ENCODE assay signal across 1 cellular context in the genomic region with DNA sequence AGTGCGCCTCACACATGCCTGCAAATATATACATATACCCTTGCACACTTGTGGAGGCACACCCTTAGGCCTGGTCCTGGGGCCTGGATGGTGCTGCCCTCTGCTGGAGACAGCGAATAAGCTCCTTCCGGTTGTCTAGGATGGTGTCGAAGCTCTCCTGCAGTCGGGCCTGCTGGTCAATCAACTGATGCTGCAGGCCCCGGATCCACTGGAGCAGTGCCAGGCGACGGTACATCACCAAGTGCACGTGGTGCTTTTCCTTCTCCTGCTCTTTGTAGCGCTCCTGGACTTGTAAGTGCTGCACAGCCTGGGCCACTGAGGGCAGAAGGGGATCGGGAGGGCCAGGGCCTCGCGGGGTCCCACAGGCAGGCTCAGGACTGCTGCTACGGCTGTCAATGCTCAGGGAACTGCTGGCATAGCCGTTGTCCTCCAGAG.
TF ChIP-seq lines count a peak whose summit lies in the region.

No MANE protein-coding gene starts in this region.

TF ChIP-seq in K562, 482 proteins besides CTCF, POLR2A, EP300 and RAD21 (continued from another document and continues in another):
- TF ChIP-seq, protein P1, sequence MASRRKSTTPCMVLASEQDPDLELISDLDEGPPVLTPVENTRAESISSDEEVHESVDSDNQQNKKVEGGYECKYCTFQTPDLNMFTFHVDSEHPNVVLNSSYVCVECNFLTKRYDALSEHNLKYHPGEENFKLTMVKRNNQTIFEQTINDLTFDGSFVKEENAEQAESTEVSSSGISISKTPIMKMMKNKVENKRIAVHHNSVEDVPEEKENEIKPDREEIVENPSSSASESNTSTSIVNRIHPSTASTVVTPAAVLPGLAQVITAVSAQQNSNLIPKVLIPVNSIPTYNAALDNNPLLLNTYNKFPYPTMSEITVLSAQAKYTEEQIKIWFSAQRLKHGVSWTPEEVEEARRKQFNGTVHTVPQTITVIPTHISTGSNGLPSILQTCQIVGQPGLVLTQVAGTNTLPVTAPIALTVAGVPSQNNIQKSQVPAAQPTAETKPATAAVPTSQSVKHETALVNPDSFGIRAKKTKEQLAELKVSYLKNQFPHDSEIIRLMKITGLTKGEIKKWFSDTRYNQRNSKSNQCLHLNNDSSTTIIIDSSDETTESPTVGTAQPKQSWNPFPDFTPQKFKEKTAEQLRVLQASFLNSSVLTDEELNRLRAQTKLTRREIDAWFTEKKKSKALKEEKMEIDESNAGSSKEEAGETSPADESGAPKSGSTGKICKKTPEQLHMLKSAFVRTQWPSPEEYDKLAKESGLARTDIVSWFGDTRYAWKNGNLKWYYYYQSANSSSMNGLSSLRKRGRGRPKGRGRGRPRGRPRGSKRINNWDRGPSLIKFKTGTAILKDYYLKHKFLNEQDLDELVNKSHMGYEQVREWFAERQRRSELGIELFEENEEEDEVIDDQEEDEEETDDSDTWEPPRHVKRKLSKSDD (conservative IDR thresholded peaks at IDR 0.05; ENCODE audit: low read length): no peak
- TF ChIP-seq SRSF3 (IDR thresholded peaks at IDR 0.05; ENCODE audit: insufficient read depth, low read length): no peak
- TF ChIP-seq MAZ (CRISPR knock-in tag; conservative IDR thresholded peaks at IDR 0.05 in 1 of 2, IDR thresholded peaks at IDR 0.05 in 1 of 2): 0 out of 4 replicates have a peak, but pooled peaks of 1 of the 2 experiments have one; percentile 31
- TF ChIP-seq, protein P2, sequence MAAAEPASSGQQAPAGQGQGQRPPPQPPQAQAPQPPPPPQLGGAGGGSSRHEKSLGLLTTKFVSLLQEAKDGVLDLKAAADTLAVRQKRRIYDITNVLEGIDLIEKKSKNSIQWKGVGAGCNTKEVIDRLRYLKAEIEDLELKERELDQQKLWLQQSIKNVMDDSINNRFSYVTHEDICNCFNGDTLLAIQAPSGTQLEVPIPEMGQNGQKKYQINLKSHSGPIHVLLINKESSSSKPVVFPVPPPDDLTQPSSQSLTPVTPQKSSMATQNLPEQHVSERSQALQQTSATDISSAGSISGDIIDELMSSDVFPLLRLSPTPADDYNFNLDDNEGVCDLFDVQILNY (CRISPR knock-in tag; IDR thresholded peaks at IDR 0.05): no peak
- TF ChIP-seq ZEB2 (IDR thresholded peaks at IDR 0.05): no peak
- TF ChIP-seq, protein P3, sequence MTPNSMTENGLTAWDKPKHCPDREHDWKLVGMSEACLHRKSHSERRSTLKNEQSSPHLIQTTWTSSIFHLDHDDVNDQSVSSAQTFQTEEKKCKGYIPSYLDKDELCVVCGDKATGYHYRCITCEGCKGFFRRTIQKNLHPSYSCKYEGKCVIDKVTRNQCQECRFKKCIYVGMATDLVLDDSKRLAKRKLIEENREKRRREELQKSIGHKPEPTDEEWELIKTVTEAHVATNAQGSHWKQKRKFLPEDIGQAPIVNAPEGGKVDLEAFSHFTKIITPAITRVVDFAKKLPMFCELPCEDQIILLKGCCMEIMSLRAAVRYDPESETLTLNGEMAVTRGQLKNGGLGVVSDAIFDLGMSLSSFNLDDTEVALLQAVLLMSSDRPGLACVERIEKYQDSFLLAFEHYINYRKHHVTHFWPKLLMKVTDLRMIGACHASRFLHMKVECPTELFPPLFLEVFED (CRISPR knock-in tag; conservative IDR thresholded peaks at IDR 0.05): no peak
- TF ChIP-seq, protein P4, sequence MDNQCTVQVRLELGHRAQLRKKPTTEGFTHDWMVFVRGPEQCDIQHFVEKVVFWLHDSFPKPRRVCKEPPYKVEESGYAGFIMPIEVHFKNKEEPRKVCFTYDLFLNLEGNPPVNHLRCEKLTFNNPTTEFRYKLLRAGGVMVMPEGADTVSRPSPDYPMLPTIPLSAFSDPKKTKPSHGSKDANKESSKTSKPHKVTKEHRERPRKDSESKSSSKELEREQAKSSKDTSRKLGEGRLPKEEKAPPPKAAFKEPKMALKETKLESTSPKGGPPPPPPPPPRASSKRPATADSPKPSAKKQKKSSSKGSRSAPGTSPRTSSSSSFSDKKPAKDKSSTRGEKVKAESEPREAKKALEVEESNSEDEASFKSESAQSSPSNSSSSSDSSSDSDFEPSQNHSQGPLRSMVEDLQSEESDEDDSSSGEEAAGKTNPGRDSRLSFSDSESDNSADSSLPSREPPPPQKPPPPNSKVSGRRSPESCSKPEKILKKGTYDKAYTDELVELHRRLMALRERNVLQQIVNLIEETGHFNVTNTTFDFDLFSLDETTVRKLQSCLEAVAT (IDR thresholded peaks at IDR 0.05): no peak
- TF ChIP-seq NFXL1 (CRISPR knock-in tag; IDR thresholded peaks at IDR 0.05): no peak
- no peak for TF ChIP-seq NCOA6 (IDR thresholded peaks at IDR 0.05)
- no peak for TF ChIP-seq ZNF695 (CRISPR knock-in tag; IDR thresholded peaks at IDR 0.05)
- no peak for TF ChIP-seq NUFIP1 (IDR thresholded peaks at IDR 0.05; ENCODE audit: partially characterized antibody)
- TF ChIP-seq ZNF57 (CRISPR knock-in tag; IDR thresholded peaks at IDR 0.05): no peak
- no peak for TF ChIP-seq GATAD2B (IDR thresholded peaks at IDR 0.05; ENCODE audit: borderline replicate concordance)
- TF ChIP-seq ZNF324 (CRISPR knock-in tag; IDR thresholded peaks at IDR 0.05): 0 out of 2 replicates have a peak, but pooled peaks have one; percentile 32
- no peak for TF ChIP-seq NFE2L1 (tag; IDR thresholded peaks at IDR 0.05; ENCODE audit: borderline replicate concordance, low read depth)
- no peak for TF ChIP-seq SMAD1 (IDR thresholded peaks at IDR 0.05; ENCODE audit: low read depth, low read length, partially characterized antibody)
- TF ChIP-seq NFIX (CRISPR knock-in tag; IDR thresholded peaks at IDR 0.05; ENCODE audit: low read depth): no peak
- peak; percentile 53; the same call in 1 of the 2 replicates for TF ChIP-seq MYNN (IDR thresholded peaks at IDR 0.05)
- TF ChIP-seq MYNN (CRISPR knock-in tag; IDR thresholded peaks at IDR 0.05): no peak
- TF ChIP-seq RAD51 (IDR thresholded peaks at IDR 0.05; ENCODE audit: borderline replicate concordance, low read depth): no peak
- TF ChIP-seq ZKSCAN8 (CRISPR knock-in tag; IDR thresholded peaks at IDR 0.05): no peak
- TF ChIP-seq, protein P5, sequence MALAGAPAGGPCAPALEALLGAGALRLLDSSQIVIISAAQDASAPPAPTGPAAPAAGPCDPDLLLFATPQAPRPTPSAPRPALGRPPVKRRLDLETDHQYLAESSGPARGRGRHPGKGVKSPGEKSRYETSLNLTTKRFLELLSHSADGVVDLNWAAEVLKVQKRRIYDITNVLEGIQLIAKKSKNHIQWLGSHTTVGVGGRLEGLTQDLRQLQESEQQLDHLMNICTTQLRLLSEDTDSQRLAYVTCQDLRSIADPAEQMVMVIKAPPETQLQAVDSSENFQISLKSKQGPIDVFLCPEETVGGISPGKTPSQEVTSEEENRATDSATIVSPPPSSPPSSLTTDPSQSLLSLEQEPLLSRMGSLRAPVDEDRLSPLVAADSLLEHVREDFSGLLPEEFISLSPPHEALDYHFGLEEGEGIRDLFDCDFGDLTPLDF (CRISPR knock-in tag; IDR thresholded peaks at IDR 0.05): no peak
- TF ChIP-seq, protein P6, sequence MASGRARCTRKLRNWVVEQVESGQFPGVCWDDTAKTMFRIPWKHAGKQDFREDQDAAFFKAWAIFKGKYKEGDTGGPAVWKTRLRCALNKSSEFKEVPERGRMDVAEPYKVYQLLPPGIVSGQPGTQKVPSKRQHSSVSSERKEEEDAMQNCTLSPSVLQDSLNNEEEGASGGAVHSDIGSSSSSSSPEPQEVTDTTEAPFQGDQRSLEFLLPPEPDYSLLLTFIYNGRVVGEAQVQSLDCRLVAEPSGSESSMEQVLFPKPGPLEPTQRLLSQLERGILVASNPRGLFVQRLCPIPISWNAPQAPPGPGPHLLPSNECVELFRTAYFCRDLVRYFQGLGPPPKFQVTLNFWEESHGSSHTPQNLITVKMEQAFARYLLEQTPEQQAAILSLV (tag; IDR thresholded peaks at IDR 0.05): no peak
- no peak for TF ChIP-seq ZNF197 (CRISPR knock-in tag; IDR thresholded peaks at IDR 0.05; ENCODE audit: low read depth)
- no peak for TF ChIP-seq E2F3 (CRISPR knock-in tag; IDR thresholded peaks at IDR 0.05)
- no peak for TF ChIP-seq ZNF217 (CRISPR knock-in tag; IDR thresholded peaks at IDR 0.05)
- TF ChIP-seq MYBL2 (IDR thresholded peaks at IDR 0.05; ENCODE audit: low read depth): no peak
- no peak for TF ChIP-seq MYBL2 (CRISPR knock-in tag; IDR thresholded peaks at IDR 0.05; ENCODE audit: borderline replicate concordance)
- TF ChIP-seq ZNF830 (CRISPR knock-in tag; IDR thresholded peaks at IDR 0.05): no peak
- peak; percentile 57; the same call in 1 of the 2 replicates for TF ChIP-seq NR2F6 (CRISPR knock-in tag; IDR thresholded peaks at IDR 0.05)
- TF ChIP-seq, protein P7, sequence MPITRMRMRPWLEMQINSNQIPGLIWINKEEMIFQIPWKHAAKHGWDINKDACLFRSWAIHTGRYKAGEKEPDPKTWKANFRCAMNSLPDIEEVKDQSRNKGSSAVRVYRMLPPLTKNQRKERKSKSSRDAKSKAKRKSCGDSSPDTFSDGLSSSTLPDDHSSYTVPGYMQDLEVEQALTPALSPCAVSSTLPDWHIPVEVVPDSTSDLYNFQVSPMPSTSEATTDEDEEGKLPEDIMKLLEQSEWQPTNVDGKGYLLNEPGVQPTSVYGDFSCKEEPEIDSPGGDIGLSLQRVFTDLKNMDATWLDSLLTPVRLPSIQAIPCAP (CRISPR knock-in tag; IDR thresholded peaks at IDR 0.05; ENCODE audit: borderline replicate concordance): no peak
- TF ChIP-seq, protein P8, sequence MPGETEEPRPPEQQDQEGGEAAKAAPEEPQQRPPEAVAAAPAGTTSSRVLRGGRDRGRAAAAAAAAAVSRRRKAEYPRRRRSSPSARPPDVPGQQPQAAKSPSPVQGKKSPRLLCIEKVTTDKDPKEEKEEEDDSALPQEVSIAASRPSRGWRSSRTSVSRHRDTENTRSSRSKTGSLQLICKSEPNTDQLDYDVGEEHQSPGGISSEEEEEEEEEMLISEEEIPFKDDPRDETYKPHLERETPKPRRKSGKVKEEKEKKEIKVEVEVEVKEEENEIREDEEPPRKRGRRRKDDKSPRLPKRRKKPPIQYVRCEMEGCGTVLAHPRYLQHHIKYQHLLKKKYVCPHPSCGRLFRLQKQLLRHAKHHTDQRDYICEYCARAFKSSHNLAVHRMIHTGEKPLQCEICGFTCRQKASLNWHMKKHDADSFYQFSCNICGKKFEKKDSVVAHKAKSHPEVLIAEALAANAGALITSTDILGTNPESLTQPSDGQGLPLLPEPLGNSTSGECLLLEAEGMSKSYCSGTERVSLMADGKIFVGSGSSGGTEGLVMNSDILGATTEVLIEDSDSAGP (CRISPR knock-in tag; IDR thresholded peaks at IDR 0.05): 0 out of 2 replicates have a peak, but pooled peaks have one; percentile 28
- no peak for TF ChIP-seq TBP (optimal IDR thresholded peaks at IDR 0.05; ENCODE audit: low read depth, low read length)
- TF ChIP-seq HNRNPK (IDR thresholded peaks at IDR 0.05; ENCODE audit: low read depth, low read length, poor library complexity, severe bottlenecking): no peak
- no peak for TF ChIP-seq RBM17 (IDR thresholded peaks at IDR 0.05; ENCODE audit: borderline replicate concordance, low read depth, low read length)
- no peak for TF ChIP-seq FOXJ3 (CRISPR knock-in tag; IDR thresholded peaks at IDR 0.05)
- TF ChIP-seq ZNF445 (CRISPR knock-in tag; IDR thresholded peaks at IDR 0.05; ENCODE audit: low read depth): no peak
- no peak for TF ChIP-seq PTTG1 (tag; IDR thresholded peaks at IDR 0.05; ENCODE audit: low read depth)
- TF ChIP-seq, protein P9, sequence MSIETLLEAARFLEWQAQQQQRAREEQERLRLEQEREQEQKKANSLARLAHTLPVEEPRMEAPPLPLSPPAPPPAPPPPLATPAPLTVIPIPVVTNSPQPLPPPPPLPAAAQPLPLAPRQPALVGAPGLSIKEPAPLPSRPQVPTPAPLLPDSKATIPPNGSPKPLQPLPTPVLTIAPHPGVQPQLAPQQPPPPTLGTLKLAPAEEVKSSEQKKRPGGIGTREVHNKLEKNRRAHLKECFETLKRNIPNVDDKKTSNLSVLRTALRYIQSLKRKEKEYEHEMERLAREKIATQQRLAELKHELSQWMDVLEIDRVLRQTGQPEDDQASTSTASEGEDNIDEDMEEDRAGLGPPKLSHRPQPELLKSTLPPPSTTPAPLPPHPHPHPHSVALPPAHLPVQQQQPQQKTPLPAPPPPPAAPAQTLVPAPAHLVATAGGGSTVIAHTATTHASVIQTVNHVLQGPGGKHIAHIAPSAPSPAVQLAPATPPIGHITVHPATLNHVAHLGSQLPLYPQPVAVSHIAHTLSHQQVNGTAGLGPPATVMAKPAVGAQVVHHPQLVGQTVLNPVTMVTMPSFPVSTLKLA (conservative IDR thresholded peaks at IDR 0.05): 0 out of 4 replicates have a peak, but pooled peaks of 1 of the 2 experiments have one; percentile 33
- TF ChIP-seq NFATC3 (IDR thresholded peaks at IDR 0.05): no peak
- TF ChIP-seq TBL1XR1 (IDR thresholded peaks at IDR 0.05; ENCODE audit: low read length in 2 of 2): peak in 1 of 2 experiments; percentile 68; a peak in 1 of 4 replicates
- TF ChIP-seq, protein P10, sequence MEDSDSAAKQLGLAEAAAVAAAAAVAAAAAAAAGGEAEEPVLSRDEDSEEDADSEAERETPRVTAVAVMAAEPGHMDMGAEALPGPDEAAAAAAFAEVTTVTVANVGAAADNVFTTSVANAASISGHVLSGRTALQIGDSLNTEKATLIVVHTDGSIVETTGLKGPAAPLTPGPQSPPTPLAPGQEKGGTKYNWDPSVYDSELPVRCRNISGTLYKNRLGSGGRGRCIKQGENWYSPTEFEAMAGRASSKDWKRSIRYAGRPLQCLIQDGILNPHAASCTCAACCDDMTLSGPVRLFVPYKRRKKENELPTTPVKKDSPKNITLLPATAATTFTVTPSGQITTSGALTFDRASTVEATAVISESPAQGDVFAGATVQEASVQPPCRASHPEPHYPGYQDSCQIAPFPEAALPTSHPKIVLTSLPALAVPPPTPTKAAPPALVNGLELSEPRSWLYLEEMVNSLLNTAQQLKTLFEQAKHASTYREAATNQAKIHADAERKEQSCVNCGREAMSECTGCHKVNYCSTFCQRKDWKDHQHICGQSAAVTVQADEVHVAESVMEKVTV (CRISPR knock-in tag; IDR thresholded peaks at IDR 0.05): peak; percentile 52; the same call in 1 of the 2 replicates
- TF ChIP-seq MTA3 (IDR thresholded peaks at IDR 0.05; ENCODE audit: borderline replicate concordance): no peak
- TF ChIP-seq CBX2 (IDR thresholded peaks at IDR 0.05; ENCODE audit: insufficient read depth, low read length, poor library complexity, severe bottlenecking): no peak
- TF ChIP-seq, protein P11, sequence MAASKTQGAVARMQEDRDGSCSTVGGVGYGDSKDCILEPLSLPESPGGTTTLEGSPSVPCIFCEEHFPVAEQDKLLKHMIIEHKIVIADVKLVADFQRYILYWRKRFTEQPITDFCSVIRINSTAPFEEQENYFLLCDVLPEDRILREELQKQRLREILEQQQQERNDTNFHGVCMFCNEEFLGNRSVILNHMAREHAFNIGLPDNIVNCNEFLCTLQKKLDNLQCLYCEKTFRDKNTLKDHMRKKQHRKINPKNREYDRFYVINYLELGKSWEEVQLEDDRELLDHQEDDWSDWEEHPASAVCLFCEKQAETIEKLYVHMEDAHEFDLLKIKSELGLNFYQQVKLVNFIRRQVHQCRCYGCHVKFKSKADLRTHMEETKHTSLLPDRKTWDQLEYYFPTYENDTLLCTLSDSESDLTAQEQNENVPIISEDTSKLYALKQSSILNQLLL (CRISPR knock-in tag; IDR thresholded peaks at IDR 0.05; ENCODE audit: borderline replicate concordance): no peak
- no peak for TF ChIP-seq SAP30 (IDR thresholded peaks at IDR 0.05; ENCODE audit: borderline replicate concordance, insufficient read depth, low read depth, low read length, poor library complexity, severe bottlenecking)
- no peak for TF ChIP-seq TCF7L2 (IDR thresholded peaks at IDR 0.05; ENCODE audit: low read depth, low read length)
- no peak for TF ChIP-seq TSC22D4 (tag; IDR thresholded peaks at IDR 0.05)
- no peak for TF ChIP-seq ZNF766 (CRISPR knock-in tag; conservative IDR thresholded peaks at IDR 0.05)
- no peak for TF ChIP-seq SMAD3 (CRISPR knock-in tag; conservative IDR thresholded peaks at IDR 0.05)
- no peak for TF ChIP-seq MCM2 (IDR thresholded peaks at IDR 0.05; ENCODE audit: low read depth)
- no peak for TF ChIP-seq DPF2 (IDR thresholded peaks at IDR 0.05)
- no peak for TF ChIP-seq RBM22 (IDR thresholded peaks at IDR 0.05; ENCODE audit: low read depth, low read length, poor library complexity, severe bottlenecking)
